In the genomic region with DNA sequence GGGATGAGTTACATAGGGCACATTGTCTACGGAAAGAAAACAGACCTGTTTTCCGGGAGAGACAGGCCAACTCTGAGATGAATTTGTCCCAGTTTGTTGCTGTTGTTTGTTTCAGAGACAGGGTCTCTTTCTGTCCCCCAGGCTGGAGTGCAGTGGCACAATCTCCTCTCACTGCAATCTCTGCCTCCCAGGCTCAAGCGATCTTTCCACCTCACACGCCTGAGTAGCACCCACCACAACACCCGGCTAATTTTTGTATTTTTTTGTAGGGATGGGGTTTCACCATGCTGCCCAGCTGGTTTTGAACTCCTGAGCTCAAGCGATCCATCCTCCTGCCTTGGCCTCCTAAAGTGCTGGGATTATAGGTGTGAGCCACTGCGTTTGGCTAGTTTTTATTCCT, we compare ENCODE assay signal across 1 cellular context.
TF ChIP-seq lines count a peak whose summit lies in the region.

No MANE protein-coding gene starts in this region.

TF ChIP-seq in H1, 55 proteins besides CTCF, POLR2A, EP300 and RAD21:
- no peak for TF ChIP-seq NRF1 (IDR thresholded peaks at IDR 0.05; ENCODE audit: low read depth, low read length)
- TF ChIP-seq CREB1 (IDR thresholded peaks at IDR 0.05), result no peak
- TF ChIP-seq KDM4A (IDR thresholded peaks at IDR 0.05; ENCODE audit: low read depth, low read length, severe bottlenecking), result no peak
- TF ChIP-seq, protein P1, sequence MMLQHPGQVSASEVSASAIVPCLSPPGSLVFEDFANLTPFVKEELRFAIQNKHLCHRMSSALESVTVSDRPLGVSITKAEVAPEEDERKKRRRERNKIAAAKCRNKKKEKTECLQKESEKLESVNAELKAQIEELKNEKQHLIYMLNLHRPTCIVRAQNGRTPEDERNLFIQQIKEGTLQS (IDR thresholded peaks at IDR 0.05; ENCODE audit: insufficient read depth, low read depth, low read length), result no peak
TF ChIP-seq in H1: peak in this region for 0.
